1 cellular context compared by ENCODE assay signal in genomic region chr19:289651-290538, GRCh38.
TF ChIP-seq lines count a peak whose summit lies in the region.

No MANE protein-coding gene starts in this region.

TF ChIP-seq in IMR-90, 13 proteins besides CTCF, POLR2A, EP300 and RAD21:
- TF ChIP-seq MAFK (IDR thresholded peaks at IDR 0.05; ENCODE audit: low read depth, low read length) = no peak
- peak; percentile 27; the same call in 1 of the 2 replicates for TF ChIP-seq BHLHE40 (IDR thresholded peaks at IDR 0.05; ENCODE audit: low read depth, low read length)
- peak; percentile 24; the same call in 1 of the 2 replicates for TF ChIP-seq NFE2L2 (IDR thresholded peaks at IDR 0.05; ENCODE audit: low read depth, low read length)
- no peak for TF ChIP-seq MXI1 (IDR thresholded peaks at IDR 0.05; ENCODE audit: borderline replicate concordance, low read depth, low read length)
